Comparison of ENCODE assay signal across 11 cellular contexts in genomic region chr3:7977245-7978103, GRCh38.
DNase-seq lines count a peak whose midpoint lies in the region; ATAC-seq, FAIRE-seq and TF ChIP-seq lines count a peak whose summit lies in the region.
"Had no signal": no experiment of that assay in that cellular context is flagged by ENCODE, and none has a peak within 500 bp of the region (broad histone marks: within the 10 kb centered on the region; RNA-seq: fewer than 3 reads in every experiment).

No MANE protein-coding gene starts in this region.

- CTCF ChIA-PET in A549 (lab: Yijun Ruan, JAX) = interaction anchor here (0.9 kb wide), 1 partner anchor 10 kb away, joined by 3 read pairs; no protein-coding TSS in a partner anchor

- H3K4me3 ChIP-seq in A549 = no peak overlapping the region
- H3K4me3 ChIP-seq in SK-N-MC = peak overlapping the region; percentile 55; the same call in 1 of the 2 replicates
- H3K4me3 ChIP-seq in left ventricle myocardium inferior = peak overlapping the region; percentile 5

- intact Hi-C loops in left ventricle myocardium inferior (cut with micrococcal nuclease) = no loop called here

- no peak overlapping the region for H3K4me2 ChIP-seq in A549

- POLR2A ChIA-PET in A549 (lab: Yijun Ruan, JAX) = no interaction called here

- TF ChIP-seq POLR2A in A549 (IDR thresholded peaks at IDR 0.05; ENCODE audit: low read length) = no peak

- TF ChIP-seq CTCF in A549 (IDR thresholded peaks at IDR 0.05) (no peak), left ventricle myocardium inferior (IDR thresholded peaks at IDR 0.05; ENCODE audit: borderline replicate concordance) (no peak)

- TF ChIP-seq RAD21 in A549 (conservative IDR thresholded peaks at IDR 0.05 in 1 of 2, IDR thresholded peaks at IDR 0.05 in 1 of 2) = no peak

- peak; percentile 13 to 25 for DNase-seq in A549 (ENCODE audit: low read depth in 1 of 2, low spot score in 1 of 2)
- DNase-seq in H4 (ENCODE audit: low spot score) = peak; percentile 47
- peak; percentile 5 for DNase-seq in SK-N-MC (ENCODE audit: low read depth, low spot score)
- DNase-seq in left ventricle myocardium inferior = no peak
- no peak for DNase-seq in NCI-H1694 treated with DMSO at 0.1 percent for 48 hours (lab: John Stamatoyannopoulos, UW)
- no peak for DNase-seq in NK-92 treated with Interleukin-12 subunit alpha and Interleukin-12 subunit beta, amount 100 ng/mL, for 24 hours (lab: John Stamatoyannopoulos, UW)
- DNase-seq in HuH-7.5 (ENCODE audit: low spot score) = no peak
- DNase-seq in anterior cingulate cortex (lab: John Stamatoyannopoulos, UW) = no peak
- DNase-seq: activated T-cell treated with anti-CD3 and anti-CD28 coated beads for 4 hours, SHP77 had no signal

- H3K9me3 ChIP-seq in A549 (no peaks in the 10 kb centered on the region), SK-N-MC (ENCODE audit: low read depth, low read length) (no peaks in the 10 kb centered on the region), left ventricle myocardium inferior (replicated peaks) (no peaks in the 10 kb centered on the region)

- H3K27me3 ChIP-seq in left ventricle myocardium inferior (ENCODE audit: low read depth) = no peaks in the 10 kb centered on the region

- FAIRE-seq in A549 (lab: Jason Lieb, UNC) = no peak

- no peak for TF ChIP-seq EP300 in A549 (IDR thresholded peaks at IDR 0.05)

- ATAC-seq in A549 = peak; percentile 62 to 66; a peak in 4 of 6 replicates
- ATAC-seq: stimulated activated memory B cell treated with anti-CD40 and anti-IgM and Interleukin-4, amounts not matched to agents 10 μg/mL and 1 μg/mL and 100 μg/mL, for 72 hours had no signal

- H3K27ac ChIP-seq in A549 = no peak overlapping the region
- no peak overlapping the region; the same call in 1 of the 2 replicates for H3K27ac ChIP-seq in SK-N-MC
- peak overlapping the region; percentile 33 for H3K27ac ChIP-seq in left ventricle myocardium inferior (replicated peaks)

- no peak overlapping the region for H3K9ac ChIP-seq in SK-N-MC (ENCODE audit: insufficient read length)

- WGBS in A549 (ENCODE audit: missing lambda C conversion rate) = 36% methylated on average over 5 of the region's 5 CpGs

- no peaks in the 10 kb centered on the region for H3K36me3 ChIP-seq in SK-N-MC (ENCODE audit: insufficient read depth, low read length)
- no peaks in the 10 kb centered on the region for H3K36me3 ChIP-seq in left ventricle myocardium inferior

- 0 out of 3 replicates have a peak, but pooled peaks cover 3% of the 10 kb centered on the region for H3K4me1 ChIP-seq in A549
- H3K4me1 ChIP-seq in left ventricle myocardium inferior = peaks cover 10% of the 10 kb centered on the region

TF ChIP-seq in A549, 52 proteins besides CTCF, POLR2A, EP300 and RAD21:
- TF ChIP-seq HDAC2 (IDR thresholded peaks at IDR 0.05) (no peak), ESRRA (IDR thresholded peaks at IDR 0.05; ENCODE audit: borderline replicate concordance, low read length) (no peak), NFE2L2 (conservative IDR thresholded peaks at IDR 0.05; ENCODE audit: low read length) (no peak), TP53 (CRISPR knock-in tag; IDR thresholded peaks at IDR 0.05) (no peak)

Comparison
In these comparisons a context has a peak if more than half of its experiments do, and no peak if none do; other contexts are left out.
1. DNase-seq: peak in A549 (2 of 2), H4 (single experiment) and SK-N-MC (single experiment); none in left ventricle myocardium inferior (single experiment), NCI-H1694 treated with DMSO at 0.1 percent for 48 hours (single experiment), NK-92 treated with Interleukin-12 subunit alpha and Interleukin-12 subunit beta, amount 100 ng/mL, for 24 hours (single experiment), HuH-7.5 (single experiment) and anterior cingulate cortex (0 of 58).